16 cellular contexts compared by ENCODE assay signal in genomic region chr18:11398625-11399024, GRCh38.
DNase-seq lines count a peak whose midpoint lies in the region; ATAC-seq and TF ChIP-seq lines count a peak whose summit lies in the region.
"Had no signal": no experiment of that assay in that cellular context is flagged by ENCODE, and none has a peak within 500 bp of the region (broad histone marks: within the 10 kb centered on the region; RNA-seq: fewer than 3 reads in every experiment).

No MANE protein-coding gene starts in this region.

- TF ChIP-seq CTCF in HCT116 (IDR thresholded peaks at IDR 0.05 in 2 of 3, conservative IDR thresholded peaks at IDR 0.05 in 1 of 3; ENCODE audit: borderline replicate concordance in 1 of 3, insufficient read depth in 1 of 3, low read depth in 2 of 3, low read length in 2 of 3) (peak in 2 of 3 experiments; percentile 39 to 56; a peak in 4 of 6 replicates), RWPE2 (IDR thresholded peaks at IDR 0.05; ENCODE audit: poor library complexity, severe bottlenecking) (peak; percentile 30), foreskin keratinocyte (conservative IDR thresholded peaks at IDR 0.05) (peak; percentile 3)

- intact Hi-C loops in HCT116 (cut with micrococcal nuclease): no loop called here

- H3K79me2 ChIP-seq in HCT116 (ENCODE audit: insufficient read depth, low read length): no peaks in the 10 kb centered on the region

- BruUV-seq in HCT116 (replicated peaks; lab: Mats Ljungman, UMichigan): no TSS peak

- in situ Hi-C loops in ACHN (cut with HindIII; ENCODE audit: low pct_ligation_motif_present, low pct_unique_long_range_greater_than_20kb, low sequenced_read_pairs): no loop called here

- no peak for ATAC-seq in HCT116
- ATAC-seq in RWPE2 (ENCODE audit: low read depth): no peak
- ATAC-seq in foreskin keratinocyte: no peak
- no peak for ATAC-seq in HG03025 (IDR thresholded peaks at IDR 0.05; ENCODE audit: low FRiP score, unreplicated experiment)
- ATAC-seq in GM18907 (IDR thresholded peaks at IDR 0.05; ENCODE audit: unreplicated experiment): no peak
- ATAC-seq: activated T-cell treated with anti-CD3 and anti-CD28 coated beads, Interleukin-2, amount 50 U/mL, for 72 hours; left cardiac atrium had no signal

- H3K4me2 ChIP-seq in HCT116 (ENCODE audit: low read length): no peak overlapping the region

- H3K9me2 ChIP-seq in HCT116 (ENCODE audit: insufficient read depth): no peaks in the 10 kb centered on the region

- no peaks in the 10 kb centered on the region for H3K36me3 ChIP-seq in HCT116 (ENCODE audit: control insufficient read depth in 1 of 2, insufficient read depth in 2 of 2, low read length in 2 of 2)
- no peaks in the 10 kb centered on the region for H3K36me3 ChIP-seq in RWPE2 (ENCODE audit: low read depth)
- H3K36me3 ChIP-seq: neutrophil, WERI-Rb-1 had no signal

- no peak overlapping the region for H3K9ac ChIP-seq in HCT116 (ENCODE audit: low read length)

- DNase-seq in ACHN: peak; percentile 3
- DNase-seq in HCT116 (ENCODE audit: low read depth, low spot score): peak; percentile 4
- no peak for DNase-seq in RWPE2 (ENCODE audit: low spot score)
- DNase-seq in foreskin keratinocyte: no peak
- no peak for DNase-seq in EL
- DNase-seq in NCI-H1417 (lab: John Stamatoyannopoulos, UW): no peak
- DNase-seq: activated T-cell treated with anti-CD3 and anti-CD28 coated beads, Interleukin-2, amount 50 U/mL, for 72 hours; C1 segment of cervical spinal cord; left cardiac atrium; NCI-H1436 treated with DMSO at 0.1 percent for 48 hours; stimulated activated CD4-positive, alpha-beta T cell treated with anti-CD3 and anti-CD28 coated beads, Interleukin-4, amount 100 ng/mL, for 1 hour; substantia nigra; WERI-Rb-1 had no signal

- POLR2A ChIA-PET in HCT116 (lab: Charles Lee): no interaction called here

- TF ChIP-seq RAD21 in HCT116 (IDR thresholded peaks at IDR 0.05; ENCODE audit: low read depth): no peak

- H3K9me3 ChIP-seq in HCT116 (ENCODE audit: control insufficient read depth in 1 of 2, insufficient read depth in 1 of 2, low read depth in 1 of 2, low read length in 2 of 2) (no peaks in the 10 kb centered on the region), RWPE2 (ENCODE audit: severe bottlenecking) (no peaks in the 10 kb centered on the region)
- H3K9me3 ChIP-seq: neutrophil had no signal

- H2AFZ ChIP-seq in HCT116 (ENCODE audit: low read depth, low read length, poor library complexity, severe bottlenecking): no peak overlapping the region

- no peak overlapping the region for H3K4me3 ChIP-seq in HCT116 (replicated peaks in 1 of 2; ENCODE audit: low read depth in 1 of 2, low read length in 2 of 2)
- no peak overlapping the region for H3K4me3 ChIP-seq in RWPE2 (ENCODE audit: severe bottlenecking)

- CTCF ChIA-PET in HCT116 (lab: Charles Lee): interaction anchor here (0.7 to 1.5 kb wide), 9 partner anchors 12 to 121 kb away, joined by 3 to 7 read pairs (median 3); no protein-coding TSS in a partner anchor

- no peak for TF ChIP-seq POLR2A in HCT116 (IDR thresholded peaks at IDR 0.05; ENCODE audit: borderline replicate concordance, extremely low read depth, insufficient read depth, insufficient read length)

- peaks cover 47% of the 10 kb centered on the region for H3K27me3 ChIP-seq in HCT116 (ENCODE audit: insufficient read depth, low read length)
- H3K27me3 ChIP-seq in RWPE2 (ENCODE audit: insufficient read depth, poor library complexity, severe bottlenecking): peaks cover 8% of the 10 kb centered on the region
- H3K27me3 ChIP-seq in foreskin keratinocyte: no peaks in the 10 kb centered on the region
- H3K27me3 ChIP-seq: neutrophil had no signal

- no peak overlapping the region for H3K27ac ChIP-seq in HCT116 (ENCODE audit: low read depth, low read length)
- H3K27ac ChIP-seq in RWPE2 (ENCODE audit: poor library complexity, severe bottlenecking): no peak overlapping the region
- H3K27ac ChIP-seq in foreskin keratinocyte: no peak overlapping the region
- H3K27ac ChIP-seq: neutrophil, WERI-Rb-1 had no signal

- RAD21 ChIA-PET in HCT116 (lab: Charles Lee; ENCODE audit: low non-redundant PET in 1 of 2, low total read pairs in 2 of 2, uncharacterized antibody in 2 of 2, unreplicated experiment in 2 of 2): no interaction called here

- H4K20me1 ChIP-seq in HCT116 (ENCODE audit: insufficient read depth): no peaks in the 10 kb centered on the region

- H3K4me1 ChIP-seq in HCT116 (ENCODE audit: control insufficient read depth in 1 of 2, insufficient read depth in 2 of 2, low read length in 2 of 2) (no peaks in the 10 kb centered on the region), RWPE2 (ENCODE audit: insufficient read depth, poor library complexity, severe bottlenecking) (no peaks in the 10 kb centered on the region), foreskin keratinocyte (no peaks in the 10 kb centered on the region)

TF ChIP-seq in HCT116, 20 proteins besides CTCF, POLR2A, EP300 and RAD21:
- TF ChIP-seq ZNF274 (IDR thresholded peaks at IDR 0.05; ENCODE audit: low read depth, low read length) (no peak), ZFX (IDR thresholded peaks at IDR 0.05) (no peak), SRF (IDR thresholded peaks at IDR 0.05; ENCODE audit: low read depth) (no peak), YY1 (IDR thresholded peaks at IDR 0.05; ENCODE audit: extremely low read depth, insufficient replicate concordance, low read depth, low read length) (no peak)
TF ChIP-seq in HCT116: peak in this region for 0.

Comparison
In these comparisons a context has a peak if more than half of its experiments do, and no peak if none do; other contexts are left out.
1. DNase-seq: peak in ACHN (single experiment) and HCT116 (single experiment); none in RWPE2 (single experiment), foreskin keratinocyte (0 of 2), EL (single experiment) and NCI-H1417 (0 of 3).
2. Peak in every context shown above with its lines, with median percentiles within 50 percentile points of each other: CTCF ChIP-seq.